ENCODE assay signal across 11 cellular contexts in the genomic region with DNA sequence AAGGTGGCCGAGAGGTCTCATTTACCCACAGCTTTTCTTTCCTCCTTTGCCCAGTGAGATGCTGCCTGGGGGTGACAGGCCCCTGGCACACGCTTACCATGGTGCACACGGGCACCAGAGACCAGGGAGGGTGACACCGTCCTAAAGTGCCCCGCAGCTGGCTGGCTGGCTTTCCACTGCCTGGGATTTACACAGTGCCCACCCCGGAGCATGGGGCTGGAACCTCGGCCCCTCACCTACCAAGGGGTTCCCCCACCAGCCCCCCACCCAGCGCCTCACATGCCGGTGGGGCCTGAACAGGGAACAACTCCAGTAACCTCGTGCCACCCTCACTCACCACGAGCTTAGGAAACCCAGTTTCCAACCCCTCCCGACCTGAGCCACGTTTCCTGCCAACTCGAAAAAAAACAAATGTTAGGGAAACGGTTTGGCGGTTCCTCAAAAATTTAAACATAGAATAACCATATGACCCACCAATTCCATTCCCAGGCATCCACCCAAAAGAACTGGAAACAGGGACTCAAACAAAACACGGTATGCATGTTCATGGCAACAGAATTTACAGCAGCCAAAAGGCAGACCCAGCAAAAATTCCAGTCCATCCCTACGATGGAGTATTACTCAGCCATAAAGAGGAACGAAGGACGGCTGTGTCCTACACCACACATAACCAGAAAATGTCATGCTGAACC.
DNase-seq lines count a peak whose midpoint lies in the region; ATAC-seq and TF ChIP-seq lines count a peak whose summit lies in the region.
"Had no signal": no experiment of that assay in that cellular context is flagged by ENCODE, and none has a peak within 500 bp of the region (broad histone marks: within the 10 kb centered on the region; RNA-seq: fewer than 3 reads in every experiment).

No MANE protein-coding gene starts in this region.

- no peaks in the 10 kb centered on the region for H3K9me3 Mint-ChIP-seq in IgD-negative memory B cell
- H3K9me3 Mint-ChIP-seq in central memory CD8-positive, alpha-beta T cell, result no peaks in the 10 kb centered on the region

- no peaks in the 10 kb centered on the region for H3K27me3 Mint-ChIP-seq in IgD-negative memory B cell
- H3K27me3 Mint-ChIP-seq in central memory CD8-positive, alpha-beta T cell, result no peaks in the 10 kb centered on the region

- no peak for DNase-seq in central memory CD8-positive, alpha-beta T cell (ENCODE audit: low spot score in 2 of 2)
- DNase-seq in suprapubic skin (ENCODE audit: low spot score in 2 of 2), result no peak
- no peak for DNase-seq in left colon
- DNase-seq in NCI-H1930 (lab: John Stamatoyannopoulos, UW), result no peak
- DNase-seq: activated CD4-positive, alpha-beta T cell treated with anti-CD3 and anti-CD28 coated beads for 4 hours; cerebellar nuclear complex; NCI-H82 had no signal

- WGBS in suprapubic skin, result 26% methylated on average over 19 of the region's 20 CpGs

- no peak for ATAC-seq in central memory CD8-positive, alpha-beta T cell (replicated peaks; ENCODE audit: extremely low read depth, poor library complexity, severe bottlenecking)
- ATAC-seq in GM18907 (IDR thresholded peaks at IDR 0.05; ENCODE audit: unreplicated experiment) (no peak), left colon (no peak)

- no peak for TF ChIP-seq POLR2A in suprapubic skin (IDR thresholded peaks at IDR 0.05)

- no peak for TF ChIP-seq EP300 in suprapubic skin (IDR thresholded peaks at IDR 0.05)

- peaks cover 68% of the 10 kb centered on the region for H3K4me1 ChIP-seq in suprapubic skin

- H3K4me1 Mint-ChIP-seq in IgD-negative memory B cell, result peaks cover 25 to 39% (median 39%) of the 10 kb centered on the region in 3 donors
- H3K4me1 Mint-ChIP-seq in central memory CD8-positive, alpha-beta T cell, result peaks cover 58% of the 10 kb centered on the region

- H3K27me3 ChIP-seq in layer of hippocampus (ENCODE audit: control insufficient read depth, insufficient read depth, low read length), result no peaks in the 10 kb centered on the region
- no peaks in the 10 kb centered on the region for H3K27me3 ChIP-seq in suprapubic skin

- H3K4me3 ChIP-seq in suprapubic skin, result no peak overlapping the region
- H3K4me3 ChIP-seq: mucosa of descending colon had no signal

- H3K27ac ChIP-seq in layer of hippocampus (ENCODE audit: low read depth, low read length) (peak overlapping the region; percentile 74), suprapubic skin (peak overlapping the region; percentile 55)

- H3K36me3 ChIP-seq in suprapubic skin, result peaks cover 17% of the 10 kb centered on the region

- H3K36me3 Mint-ChIP-seq in IgD-negative memory B cell, result peaks cover 1% of the 10 kb centered on the region
- H3K36me3 Mint-ChIP-seq in central memory CD8-positive, alpha-beta T cell (ENCODE audit: insufficient read depth), result peaks cover 2% of the 10 kb centered on the region

- H3K4me3 Mint-ChIP-seq in IgD-negative memory B cell, result no peak overlapping the region
- H3K4me3 Mint-ChIP-seq in central memory CD8-positive, alpha-beta T cell, result no peak overlapping the region

- TF ChIP-seq CTCF in suprapubic skin (IDR thresholded peaks at IDR 0.05), result no peak

- H3K9me3 ChIP-seq in suprapubic skin, result no peaks in the 10 kb centered on the region
- H3K9me3 ChIP-seq: mucosa of descending colon had no signal

- H3K27ac Mint-ChIP-seq in IgD-negative memory B cell, result peak overlapping the region in 2 of 3 donors; percentile 31 to 82
- H3K27ac Mint-ChIP-seq in central memory CD8-positive, alpha-beta T cell (ENCODE audit: low read depth), result peak overlapping the region; percentile 25

- intact Hi-C loops in left colon (cut with DNase I, micrococcal nuclease), result no loop called here
